Comparison of ENCODE assay signal across 8 cellular contexts in the genomic region with DNA sequence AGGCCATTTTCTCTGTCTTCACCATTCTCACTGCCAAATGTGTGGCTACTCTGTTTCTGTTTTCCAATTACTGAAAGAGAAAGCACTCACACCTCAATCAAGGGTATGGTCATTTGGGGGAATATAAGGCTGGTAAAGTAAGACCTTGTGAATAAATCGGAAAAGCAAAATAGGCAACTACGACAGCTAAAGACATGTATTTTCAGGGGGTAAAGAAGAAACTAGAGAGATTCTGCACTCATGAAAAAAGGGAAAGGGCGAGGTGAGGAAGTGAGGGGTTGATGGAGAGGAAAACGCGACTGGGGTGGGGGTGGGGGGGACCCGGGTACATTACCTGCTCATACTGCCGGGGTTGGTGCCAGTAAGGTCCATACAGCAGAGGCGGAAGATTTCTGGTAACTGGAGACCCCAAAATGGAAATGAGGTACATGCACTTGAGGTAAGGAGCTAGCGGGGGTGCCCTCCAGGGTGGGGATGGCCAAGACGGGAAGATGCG. TPM values are rescaled to one million over a fixed set of nuclear protein-coding genes. Genes with fewer than 3 reads are reported as not detected.
DNase-seq lines count a peak whose midpoint lies in the region; FAIRE-seq and TF ChIP-seq lines count a peak whose summit lies in the region.

No MANE protein-coding gene starts in this region.

- intact Hi-C loops in PC-9 (cut with micrococcal nuclease; ENCODE audit: unreplicated experiment): loop anchor here (1.0 to 2.0 kb wide), 2 partner anchors 20 to 40 kb away; partner anchors contain the start of genes CHD8, RAB2B and TOX4

- no TSS peak for BruUV-seq in PC-9 (replicated peaks; lab: Mats Ljungman, UMichigan)

- H3K79me2 ChIP-seq in PC-9 (ENCODE audit: low read depth) (peaks cover 51% of the 10 kb centered on the region), fibroblast of lung (ENCODE audit: control insufficient read depth, insufficient read depth, low read length) (peaks cover 76% of the 10 kb centered on the region)

- peaks cover 31% of the 10 kb centered on the region for H3K4me1 Mint-ChIP-seq in progenitor cell of endocrine pancreas (ENCODE audit: low read depth)

- no peaks in the 10 kb centered on the region for H3K9me3 ChIP-seq in PC-9 (ENCODE audit: insufficient read depth, low read depth)
- H3K9me3 ChIP-seq in fibroblast of lung (ENCODE audit: control insufficient read depth, insufficient read depth, low read depth, low read length): no peaks in the 10 kb centered on the region

- FAIRE-seq in HTR-8/SVneo (lab: Jason Lieb, UNC): no peak

- H3K27ac ChIP-seq in PC-9 (no peak overlapping the region), fibroblast of lung (ENCODE audit: insufficient read depth, low read length) (peak overlapping the region; percentile 86)

- H3K4me2 ChIP-seq in PC-9 (peak overlapping the region; percentile 90), fibroblast of lung (ENCODE audit: extremely low read depth, insufficient read depth, low read length) (peak overlapping the region; percentile 94)

- H3K9me2 ChIP-seq in PC-9 (ENCODE audit: insufficient read depth): no peaks in the 10 kb centered on the region

- peaks cover 8% of the 10 kb centered on the region for H3F3A ChIP-seq in PC-9 (ENCODE audit: insufficient read depth, low read depth)

- H2AFZ ChIP-seq in PC-9 (peak overlapping the region; percentile 82), fibroblast of lung (ENCODE audit: low read length) (peak overlapping the region; percentile 73)

- H4K20me1 ChIP-seq in PC-9 (ENCODE audit: insufficient read depth) (no peaks in the 10 kb centered on the region), fibroblast of lung (ENCODE audit: control insufficient read depth, extremely low read depth, insufficient read depth, low read length) (peaks cover 2% of the 10 kb centered on the region)

- H3K9ac ChIP-seq in fibroblast of lung (ENCODE audit: insufficient read depth, low read length): peak overlapping the region; percentile 59

- POLR2A ChIA-PET in PC-9 (lab: Charles Lee; ENCODE audit: unreplicated experiment): interaction anchor here (0.5 to 2.0 kb wide), 8 partner anchors 19 to 1517 kb away, joined by 3 to 13 read pairs (median 7); partner anchors contain the start of genes CHD8, PIP4P1 and SALL2

- no peaks in the 10 kb centered on the region for H3K9me3 Mint-ChIP-seq in progenitor cell of endocrine pancreas (ENCODE audit: low read depth)

- H3K4me3 ChIP-seq in PC-9 (peak overlapping the region; percentile 71), fibroblast of lung (replicated peaks in 1 of 4; ENCODE audit: control extremely low read depth in 1 of 4, insufficient read depth in 1 of 4, low read depth in 3 of 4, low read length in 4 of 4) (peak overlapping the region; percentile 47 to 94 (median 76))

- CTCF ChIA-PET in PC-9 (lab: Charles Lee): interaction anchor here (0.5 to 1.0 kb wide), 2 partner anchors 19 to 275 kb away, joined by 3 to 8 read pairs; partner anchors contain the start of gene CHD8

- H3K36me3 Mint-ChIP-seq in progenitor cell of endocrine pancreas (ENCODE audit: insufficient read depth): peaks cover 11% of the 10 kb centered on the region

- H3K4me3 Mint-ChIP-seq in progenitor cell of endocrine pancreas (ENCODE audit: low read depth): peak overlapping the region; percentile 81

- DNase-seq in DMS79 treated with DMSO at 0.1 percent for 48 hours (lab: John Stamatoyannopoulos, UW) (peak; percentile 52), DMS79 (lab: John Stamatoyannopoulos, UW) (no peak), PC-9 (no peak), fibroblast of lung (ENCODE audit: low read depth in 2 of 2) (peak in 1 of 2 donors; percentile 7), progenitor cell of endocrine pancreas (ENCODE audit: low spot score, unreplicated experiment) (no peak), NCI-H2107 treated with DMSO at 0.1 percent for 48 hours (lab: John Stamatoyannopoulos, UW; ENCODE audit: unreplicated experiment) (no peak), HTR-8/SVneo (ENCODE audit: insufficient read length, low spot score) (no peak), NK-92 (lab: John Stamatoyannopoulos, UW; ENCODE audit: unreplicated experiment) (no peak)

- TF ChIP-seq CTCF in PC-9 (conservative IDR thresholded peaks at IDR 0.05) (no peak), fibroblast of lung (conservative IDR thresholded peaks at IDR 0.05 in 1 of 2, IDR thresholded peaks at IDR 0.05 in 1 of 2; ENCODE audit: low read depth in 1 of 2, low read length in 2 of 2) (no peak), progenitor cell of endocrine pancreas (IDR thresholded peaks at IDR 0.05; ENCODE audit: unreplicated experiment) (no peak)

- peak overlapping the region; percentile 97 for H3K27ac Mint-ChIP-seq in progenitor cell of endocrine pancreas

- H3K4me1 ChIP-seq in PC-9 (replicated peaks; ENCODE audit: insufficient read depth) (peaks cover 19% of the 10 kb centered on the region), fibroblast of lung (ENCODE audit: control insufficient read depth, extremely low read depth, insufficient read depth, low read length) (peaks cover 4% of the 10 kb centered on the region)

- H3K36me3 ChIP-seq in PC-9 (ENCODE audit: low read depth): no peaks in the 10 kb centered on the region
- no peaks in the 10 kb centered on the region for H3K36me3 ChIP-seq in fibroblast of lung (ENCODE audit: control insufficient read depth, insufficient read depth, low read length)

- no peaks in the 10 kb centered on the region for H3K27me3 ChIP-seq in PC-9 (ENCODE audit: insufficient read depth, low read depth)
- H3K27me3 ChIP-seq in fibroblast of lung (ENCODE audit: control insufficient read depth, insufficient read depth, low read length): no peaks in the 10 kb centered on the region

- H3K27me3 Mint-ChIP-seq in progenitor cell of endocrine pancreas: no peaks in the 10 kb centered on the region

RNA-seq across cellular contexts. Expression of gene CHD8, which starts 19.3 kb away (rescaled TPM):
- total RNA-seq in PC-9 (2021) (57.3 and 58.7 TPM in 2 replicates), fibroblast of lung (46.5 and 56.3 TPM in 2 replicates), progenitor cell of endocrine pancreas (147 and 149 TPM in 2 replicates)
- 11.1 and 19.3 TPM in 2 replicates for polyA plus RNA-seq in fibroblast of lung
- polyA plus RNA-seq in fibroblast of lung (2012): 43.9 and 44.2 TPM in 2 replicates
- 157 and 198 TPM in 2 replicates for polyA minus RNA-seq in fibroblast of lung (ENCODE audit: low replicate concordance)

RNA-seq across cellular contexts. Expression of gene RAB2B, which starts 40.1 kb away (rescaled TPM):
- 12.2 and 12.8 TPM in 2 replicates for total RNA-seq in PC-9 (2021)
- total RNA-seq in fibroblast of lung: 22.3 and 31.7 TPM in 2 replicates
- 17.6 and 27.8 TPM in 2 replicates for polyA plus RNA-seq in fibroblast of lung
- 14.3 and 15.7 TPM in 2 replicates for polyA plus RNA-seq in fibroblast of lung (2012)
- 4.4 and 12.7 TPM in 2 replicates for polyA minus RNA-seq in fibroblast of lung (ENCODE audit: low replicate concordance)
- 41.0 and 45.2 TPM in 2 replicates for total RNA-seq in progenitor cell of endocrine pancreas

RNA-seq across cellular contexts. Expression of gene TOX4, which starts 40.4 kb away (rescaled TPM):
- 32.9 and 50.6 TPM in 2 replicates for total RNA-seq in PC-9 (2021)
- 19.8 and 30.6 TPM in 2 replicates for total RNA-seq in fibroblast of lung
- polyA plus RNA-seq in fibroblast of lung: 86.1 and 92.5 TPM in 2 replicates
- polyA plus RNA-seq in fibroblast of lung (2012): 69.0 and 72.8 TPM in 2 replicates
- 85.6 and 162 TPM in 2 replicates for polyA minus RNA-seq in fibroblast of lung (ENCODE audit: low replicate concordance)
- total RNA-seq in progenitor cell of endocrine pancreas: 65.1 and 71.8 TPM in 2 replicates

RNA-seq across cellular contexts. Expression of gene SUPT16H, which starts 52.8 kb away (rescaled TPM):
- total RNA-seq in PC-9 (2021) (57.2 and 65.4 TPM in 2 replicates), fibroblast of lung (66.1 and 69.6 TPM in 2 replicates), progenitor cell of endocrine pancreas (106 and 108 TPM in 2 replicates)
- 58.7 and 83.2 TPM in 2 replicates for polyA plus RNA-seq in fibroblast of lung
- 53.7 and 78.7 TPM in 2 replicates for polyA plus RNA-seq in fibroblast of lung (2012)
- 24.6 and 51.8 TPM in 2 replicates for polyA minus RNA-seq in fibroblast of lung (ENCODE audit: low replicate concordance)
